ENCODE assay signal across 1 cellular context in the genomic region with DNA sequence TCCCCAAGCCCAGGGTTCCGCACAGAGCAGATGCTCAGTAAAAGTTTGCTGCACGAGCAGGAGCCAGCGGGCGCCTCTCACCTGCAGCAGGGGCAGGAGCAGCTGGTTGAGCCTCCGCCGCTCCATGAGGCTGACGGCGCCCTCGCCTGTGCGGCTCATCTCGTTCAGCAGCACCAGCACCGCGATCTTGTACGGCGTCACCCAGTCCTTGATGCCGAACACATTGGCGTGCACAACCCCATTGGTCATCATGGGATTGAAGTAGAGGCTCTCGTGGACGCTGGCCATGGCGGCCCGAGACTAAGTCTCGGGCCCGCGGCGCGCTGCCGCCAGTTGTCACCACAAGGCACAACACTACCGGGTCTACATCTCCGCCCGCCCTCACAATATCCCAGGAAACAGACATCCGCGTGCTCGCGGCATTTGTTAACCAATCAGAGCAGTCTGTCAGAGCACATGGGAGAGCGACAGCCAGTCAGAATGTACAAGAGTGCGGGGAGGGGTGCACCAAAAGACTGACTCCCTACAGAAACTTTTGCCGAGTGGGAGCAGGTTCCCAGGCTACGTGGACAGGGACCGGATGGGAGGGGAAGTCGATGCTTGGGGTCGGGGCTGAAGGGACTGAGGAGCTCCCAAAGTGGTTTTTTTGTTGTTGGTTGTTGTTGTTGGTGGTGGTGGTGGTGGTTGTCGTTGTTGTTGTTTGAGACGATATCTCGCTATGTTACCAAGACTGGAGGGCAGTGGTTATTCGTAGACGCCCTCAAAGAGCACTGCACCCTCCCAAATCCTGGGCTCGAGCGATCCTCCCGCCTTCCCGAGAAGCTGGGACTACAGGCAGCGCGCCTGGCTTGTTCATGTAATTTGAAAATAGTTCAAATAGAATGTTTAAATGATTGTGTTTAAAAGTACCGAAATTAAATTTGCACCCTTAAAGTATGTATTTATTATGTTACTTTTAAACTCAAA.
TF ChIP-seq lines count a peak whose summit lies in the region.

A gene with protein sequence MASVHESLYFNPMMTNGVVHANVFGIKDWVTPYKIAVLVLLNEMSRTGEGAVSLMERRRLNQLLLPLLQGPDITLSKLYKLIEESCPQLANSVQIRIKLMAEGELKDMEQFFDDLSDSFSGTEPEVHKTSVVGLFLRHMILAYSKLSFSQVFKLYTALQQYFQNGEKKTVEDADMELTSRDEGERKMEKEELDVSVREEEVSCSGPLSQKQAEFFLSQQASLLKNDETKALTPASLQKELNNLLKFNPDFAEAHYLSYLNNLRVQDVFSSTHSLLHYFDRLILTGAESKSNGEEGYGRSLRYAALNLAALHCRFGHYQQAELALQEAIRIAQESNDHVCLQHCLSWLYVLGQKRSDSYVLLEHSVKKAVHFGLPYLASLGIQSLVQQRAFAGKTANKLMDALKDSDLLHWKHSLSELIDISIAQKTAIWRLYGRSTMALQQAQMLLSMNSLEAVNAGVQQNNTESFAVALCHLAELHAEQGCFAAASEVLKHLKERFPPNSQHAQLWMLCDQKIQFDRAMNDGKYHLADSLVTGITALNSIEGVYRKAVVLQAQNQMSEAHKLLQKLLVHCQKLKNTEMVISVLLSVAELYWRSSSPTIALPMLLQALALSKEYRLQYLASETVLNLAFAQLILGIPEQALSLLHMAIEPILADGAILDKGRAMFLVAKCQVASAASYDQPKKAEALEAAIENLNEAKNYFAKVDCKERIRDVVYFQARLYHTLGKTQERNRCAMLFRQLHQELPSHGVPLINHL (minus strand): TSS at position 359 of the 966 bp plus-strand sequence. CDS start 71 bp downstream, at position 288.

TF ChIP-seq in HepG2, 621 proteins besides CTCF, POLR2A, EP300 and RAD21 (continued from another document and continues in another):
- TF ChIP-seq, protein P1, sequence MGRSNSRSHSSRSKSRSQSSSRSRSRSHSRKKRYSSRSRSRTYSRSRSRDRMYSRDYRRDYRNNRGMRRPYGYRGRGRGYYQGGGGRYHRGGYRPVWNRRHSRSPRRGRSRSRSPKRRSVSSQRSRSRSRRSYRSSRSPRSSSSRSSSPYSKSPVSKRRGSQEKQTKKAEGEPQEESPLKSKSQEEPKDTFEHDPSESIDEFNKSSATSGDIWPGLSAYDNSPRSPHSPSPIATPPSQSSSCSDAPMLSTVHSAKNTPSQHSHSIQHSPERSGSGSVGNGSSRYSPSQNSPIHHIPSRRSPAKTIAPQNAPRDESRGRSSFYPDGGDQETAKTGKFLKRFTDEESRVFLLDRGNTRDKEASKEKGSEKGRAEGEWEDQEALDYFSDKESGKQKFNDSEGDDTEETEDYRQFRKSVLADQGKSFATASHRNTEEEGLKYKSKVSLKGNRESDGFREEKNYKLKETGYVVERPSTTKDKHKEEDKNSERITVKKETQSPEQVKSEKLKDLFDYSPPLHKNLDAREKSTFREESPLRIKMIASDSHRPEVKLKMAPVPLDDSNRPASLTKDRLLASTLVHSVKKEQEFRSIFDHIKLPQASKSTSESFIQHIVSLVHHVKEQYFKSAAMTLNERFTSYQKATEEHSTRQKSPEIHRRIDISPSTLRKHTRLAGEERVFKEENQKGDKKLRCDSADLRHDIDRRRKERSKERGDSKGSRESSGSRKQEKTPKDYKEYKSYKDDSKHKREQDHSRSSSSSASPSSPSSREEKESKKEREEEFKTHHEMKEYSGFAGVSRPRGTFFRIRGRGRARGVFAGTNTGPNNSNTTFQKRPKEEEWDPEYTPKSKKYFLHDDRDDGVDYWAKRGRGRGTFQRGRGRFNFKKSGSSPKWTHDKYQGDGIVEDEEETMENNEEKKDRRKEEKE (IDR thresholded peaks at IDR 0.05): no peak
- TF ChIP-seq ZNF776 (CRISPR knock-in tag; IDR thresholded peaks at IDR 0.05): 0 out of 2 replicates have a peak, but pooled peaks have one; percentile 52
- peak; percentile 81 for TF ChIP-seq RAD51 (IDR thresholded peaks at IDR 0.05; ENCODE audit: borderline replicate concordance)
- peak in 1 of 2 experiments; percentile 93; a peak in 2 of 4 replicates for TF ChIP-seq KLF16 (CRISPR knock-in tag; IDR thresholded peaks at IDR 0.05)
- TF ChIP-seq NR1H2 (CRISPR knock-in tag; IDR thresholded peaks at IDR 0.05; ENCODE audit: borderline replicate concordance, low read depth): peak; percentile 68; the same call in 1 of the 2 replicates
- TF ChIP-seq ZNF296 (CRISPR knock-in tag; conservative IDR thresholded peaks at IDR 0.05): 0 out of 2 replicates have a peak, but pooled peaks have one; percentile 34
- TF ChIP-seq, protein P2, sequence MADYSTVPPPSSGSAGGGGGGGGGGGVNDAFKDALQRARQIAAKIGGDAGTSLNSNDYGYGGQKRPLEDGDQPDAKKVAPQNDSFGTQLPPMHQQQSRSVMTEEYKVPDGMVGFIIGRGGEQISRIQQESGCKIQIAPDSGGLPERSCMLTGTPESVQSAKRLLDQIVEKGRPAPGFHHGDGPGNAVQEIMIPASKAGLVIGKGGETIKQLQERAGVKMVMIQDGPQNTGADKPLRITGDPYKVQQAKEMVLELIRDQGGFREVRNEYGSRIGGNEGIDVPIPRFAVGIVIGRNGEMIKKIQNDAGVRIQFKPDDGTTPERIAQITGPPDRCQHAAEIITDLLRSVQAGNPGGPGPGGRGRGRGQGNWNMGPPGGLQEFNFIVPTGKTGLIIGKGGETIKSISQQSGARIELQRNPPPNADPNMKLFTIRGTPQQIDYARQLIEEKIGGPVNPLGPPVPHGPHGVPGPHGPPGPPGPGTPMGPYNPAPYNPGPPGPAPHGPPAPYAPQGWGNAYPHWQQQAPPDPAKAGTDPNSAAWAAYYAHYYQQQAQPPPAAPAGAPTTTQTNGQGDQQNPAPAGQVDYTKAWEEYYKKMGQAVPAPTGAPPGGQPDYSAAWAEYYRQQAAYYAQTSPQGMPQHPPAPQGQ (CRISPR knock-in tag; IDR thresholded peaks at IDR 0.05; ENCODE audit: borderline replicate concordance): peak; percentile 68; the same call in 1 of the 2 replicates
- TF ChIP-seq SRF (IDR thresholded peaks at IDR 0.05; ENCODE audit: low read depth, low read length): peak; percentile 66; the same call in 1 of the 2 replicates
- no peak for TF ChIP-seq ZNF678 (CRISPR knock-in tag; IDR thresholded peaks at IDR 0.05)
- no peak for TF ChIP-seq ISX (CRISPR knock-in tag; conservative IDR thresholded peaks at IDR 0.05)
- TF ChIP-seq, protein P3, sequence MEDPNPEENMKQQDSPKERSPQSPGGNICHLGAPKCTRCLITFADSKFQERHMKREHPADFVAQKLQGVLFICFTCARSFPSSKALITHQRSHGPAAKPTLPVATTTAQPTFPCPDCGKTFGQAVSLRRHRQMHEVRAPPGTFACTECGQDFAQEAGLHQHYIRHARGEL (CRISPR knock-in tag; IDR thresholded peaks at IDR 0.05): no peak
- TF ChIP-seq, protein P4, sequence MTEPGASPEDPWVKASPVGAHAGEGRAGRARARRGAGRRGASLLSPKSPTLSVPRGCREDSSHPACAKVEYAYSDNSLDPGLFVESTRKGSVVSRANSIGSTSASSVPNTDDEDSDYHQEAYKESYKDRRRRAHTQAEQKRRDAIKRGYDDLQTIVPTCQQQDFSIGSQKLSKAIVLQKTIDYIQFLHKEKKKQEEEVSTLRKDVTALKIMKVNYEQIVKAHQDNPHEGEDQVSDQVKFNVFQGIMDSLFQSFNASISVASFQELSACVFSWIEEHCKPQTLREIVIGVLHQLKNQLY (CRISPR knock-in tag; IDR thresholded peaks at IDR 0.05): peak; percentile 47; the same call in 1 of the 2 replicates
- peak; percentile 55 for TF ChIP-seq ZNF891 (CRISPR knock-in tag; IDR thresholded peaks at IDR 0.05)
- TF ChIP-seq, protein P5, sequence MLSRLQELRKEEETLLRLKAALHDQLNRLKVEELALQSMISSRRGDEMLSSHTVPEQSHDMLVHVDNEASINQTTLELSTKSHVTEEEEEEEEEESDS (CRISPR knock-in tag; IDR thresholded peaks at IDR 0.05; ENCODE audit: borderline replicate concordance): no peak
- TF ChIP-seq ZNF10 (CRISPR knock-in tag; IDR thresholded peaks at IDR 0.05; ENCODE audit: borderline replicate concordance, low read depth): no peak
- TF ChIP-seq PCBP2 (optimal IDR thresholded peaks at IDR 0.05; ENCODE audit: low read depth, low read length, poor library complexity, severe bottlenecking): no peak
- TF ChIP-seq ZNF557 (CRISPR knock-in tag; IDR thresholded peaks at IDR 0.05): peak; percentile 89; the same call in 1 of the 2 replicates
- TF ChIP-seq NCOA2 (CRISPR knock-in tag; IDR thresholded peaks at IDR 0.05): peak; percentile 57
- TF ChIP-seq MTF1 (CRISPR knock-in tag; IDR thresholded peaks at IDR 0.05): no peak
- TF ChIP-seq RFXANK (CRISPR knock-in tag; IDR thresholded peaks at IDR 0.05): no peak
- TF ChIP-seq MAFG (CRISPR knock-in tag; IDR thresholded peaks at IDR 0.05): no peak
- TF ChIP-seq, protein P6, sequence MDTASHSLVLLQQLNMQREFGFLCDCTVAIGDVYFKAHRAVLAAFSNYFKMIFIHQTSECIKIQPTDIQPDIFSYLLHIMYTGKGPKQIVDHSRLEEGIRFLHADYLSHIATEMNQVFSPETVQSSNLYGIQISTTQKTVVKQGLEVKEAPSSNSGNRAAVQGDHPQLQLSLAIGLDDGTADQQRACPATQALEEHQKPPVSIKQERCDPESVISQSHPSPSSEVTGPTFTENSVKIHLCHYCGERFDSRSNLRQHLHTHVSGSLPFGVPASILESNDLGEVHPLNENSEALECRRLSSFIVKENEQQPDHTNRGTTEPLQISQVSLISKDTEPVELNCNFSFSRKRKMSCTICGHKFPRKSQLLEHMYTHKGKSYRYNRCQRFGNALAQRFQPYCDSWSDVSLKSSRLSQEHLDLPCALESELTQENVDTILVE (CRISPR knock-in tag; IDR thresholded peaks at IDR 0.05): peak; percentile 92
- peak; percentile 91; the same call in 1 of the 2 replicates for TF ChIP-seq ZNF713 (CRISPR knock-in tag; IDR thresholded peaks at IDR 0.05)
- TF ChIP-seq, protein P7, sequence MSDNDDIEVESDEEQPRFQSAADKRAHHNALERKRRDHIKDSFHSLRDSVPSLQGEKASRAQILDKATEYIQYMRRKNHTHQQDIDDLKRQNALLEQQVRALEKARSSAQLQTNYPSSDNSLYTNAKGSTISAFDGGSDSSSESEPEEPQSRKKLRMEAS (IDR thresholded peaks at IDR 0.05): no peak; the same call in none of the 2 replicates
- TF ChIP-seq HHEX (CRISPR knock-in tag; IDR thresholded peaks at IDR 0.05): no peak
- TF ChIP-seq, protein P8, sequence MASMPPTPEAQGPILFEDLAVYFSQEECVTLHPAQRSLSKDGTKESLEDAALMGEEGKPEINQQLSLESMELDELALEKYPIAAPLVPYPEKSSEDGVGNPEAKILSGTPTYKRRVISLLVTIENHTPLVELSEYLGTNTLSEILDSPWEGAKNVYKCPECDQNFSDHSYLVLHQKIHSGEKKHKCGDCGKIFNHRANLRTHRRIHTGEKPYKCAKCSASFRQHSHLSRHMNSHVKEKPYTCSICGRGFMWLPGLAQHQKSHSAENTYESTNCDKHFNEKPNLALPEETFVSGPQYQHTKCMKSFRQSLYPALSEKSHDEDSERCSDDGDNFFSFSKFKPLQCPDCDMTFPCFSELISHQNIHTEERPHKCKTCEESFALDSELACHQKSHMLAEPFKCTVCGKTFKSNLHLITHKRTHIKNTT (CRISPR knock-in tag; IDR thresholded peaks at IDR 0.05): no peak
- peak; percentile 75 for TF ChIP-seq GATAD2A (CRISPR knock-in tag; IDR thresholded peaks at IDR 0.05)
- TF ChIP-seq SOX5 (CRISPR knock-in tag; IDR thresholded peaks at IDR 0.05; ENCODE audit: borderline replicate concordance): peak; percentile 15; the same call in 1 of the 2 replicates
- TF ChIP-seq, protein P9, sequence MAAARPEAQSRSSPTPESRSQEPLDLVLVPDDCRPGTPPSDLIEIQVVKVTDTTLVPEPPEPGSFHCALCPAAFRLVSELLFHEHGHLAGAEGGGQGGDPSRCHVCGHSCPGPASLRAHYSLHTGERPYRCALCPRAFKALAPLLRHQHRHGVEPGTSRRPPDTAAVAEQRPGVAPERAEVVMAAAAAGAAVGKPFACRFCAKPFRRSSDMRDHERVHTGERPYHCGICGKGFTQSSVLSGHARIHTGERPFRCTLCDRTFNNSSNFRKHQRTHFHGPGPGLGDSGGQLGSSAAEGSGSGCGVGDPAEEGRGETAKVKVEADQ (CRISPR knock-in tag; IDR thresholded peaks at IDR 0.05; ENCODE audit: borderline replicate concordance): 0 out of 2 replicates have a peak, but pooled peaks have one; percentile 65
- peak; percentile 81 for TF ChIP-seq CBX1 (IDR thresholded peaks at IDR 0.05; ENCODE audit: low read depth)
- 0 out of 2 replicates have a peak, but pooled peaks have one; percentile 29 for TF ChIP-seq ZNF337 (CRISPR knock-in tag; IDR thresholded peaks at IDR 0.05; ENCODE audit: borderline replicate concordance, low read depth)
- TF ChIP-seq TCF12 (IDR thresholded peaks at IDR 0.05): no peak
- TF ChIP-seq TCF12 (CRISPR knock-in tag; IDR thresholded peaks at IDR 0.05): no peak
- no peak for TF ChIP-seq ZNF75D (CRISPR knock-in tag; IDR thresholded peaks at IDR 0.05; ENCODE audit: borderline replicate concordance)
- TF ChIP-seq, protein P10, sequence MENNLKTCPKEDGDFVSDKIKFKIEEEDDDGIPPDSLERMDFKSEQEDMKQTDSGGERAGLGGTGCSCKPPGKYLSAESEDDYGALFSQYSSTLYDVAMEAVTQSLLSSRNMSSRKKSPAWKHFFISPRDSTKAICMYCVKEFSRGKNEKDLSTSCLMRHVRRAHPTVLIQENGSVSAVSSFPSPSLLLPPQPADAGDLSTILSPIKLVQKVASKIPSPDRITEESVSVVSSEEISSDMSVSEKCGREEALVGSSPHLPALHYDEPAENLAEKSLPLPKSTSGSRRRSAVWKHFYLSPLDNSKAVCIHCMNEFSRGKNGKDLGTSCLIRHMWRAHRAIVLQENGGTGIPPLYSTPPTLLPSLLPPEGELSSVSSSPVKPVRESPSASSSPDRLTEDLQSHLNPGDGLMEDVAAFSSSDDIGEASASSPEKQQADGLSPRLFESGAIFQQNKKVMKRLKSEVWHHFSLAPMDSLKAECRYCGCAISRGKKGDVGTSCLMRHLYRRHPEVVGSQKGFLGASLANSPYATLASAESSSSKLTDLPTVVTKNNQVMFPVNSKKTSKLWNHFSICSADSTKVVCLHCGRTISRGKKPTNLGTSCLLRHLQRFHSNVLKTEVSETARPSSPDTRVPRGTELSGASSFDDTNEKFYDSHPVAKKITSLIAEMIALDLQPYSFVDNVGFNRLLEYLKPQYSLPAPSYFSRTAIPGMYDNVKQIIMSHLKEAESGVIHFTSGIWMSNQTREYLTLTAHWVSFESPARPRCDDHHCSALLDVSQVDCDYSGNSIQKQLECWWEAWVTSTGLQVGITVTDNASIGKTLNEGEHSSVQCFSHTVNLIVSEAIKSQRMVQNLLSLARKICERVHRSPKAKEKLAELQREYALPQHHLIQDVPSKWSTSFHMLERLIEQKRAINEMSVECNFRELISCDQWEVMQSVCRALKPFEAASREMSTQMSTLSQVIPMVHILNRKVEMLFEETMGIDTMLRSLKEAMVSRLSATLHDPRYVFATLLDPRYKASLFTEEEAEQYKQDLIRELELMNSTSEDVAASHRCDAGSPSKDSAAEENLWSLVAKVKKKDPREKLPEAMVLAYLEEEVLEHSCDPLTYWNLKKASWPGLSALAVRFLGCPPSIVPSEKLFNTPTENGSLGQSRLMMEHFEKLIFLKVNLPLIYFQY (CRISPR knock-in tag; IDR thresholded peaks at IDR 0.05; ENCODE audit: borderline replicate concordance): no peak; the same call in 1 of the 2 replicates
- TF ChIP-seq TCF7 (IDR thresholded peaks at IDR 0.05; ENCODE audit: low read depth): no peak
- TF ChIP-seq MBD4 (IDR thresholded peaks at IDR 0.05; ENCODE audit: borderline replicate concordance, low read length): no peak
- TF ChIP-seq ZNF616 (CRISPR knock-in tag; IDR thresholded peaks at IDR 0.05; ENCODE audit: low read depth): no peak; the same call in 1 of the 2 replicates
- TF ChIP-seq ASH2L (IDR thresholded peaks at IDR 0.05; ENCODE audit: insufficient read length, low read depth, low read length): peak; percentile 98
- TF ChIP-seq ZNF235 (CRISPR knock-in tag; IDR thresholded peaks at IDR 0.05; ENCODE audit: borderline replicate concordance): 0 out of 2 replicates have a peak, but pooled peaks have one; percentile 55
- peak; percentile 20; the same call in 1 of the 2 replicates for TF ChIP-seq ZMYM2 (CRISPR knock-in tag; IDR thresholded peaks at IDR 0.05)
- TF ChIP-seq FOSL2 (CRISPR knock-in tag; IDR thresholded peaks at IDR 0.05): peak; percentile 36
- no peak for TF ChIP-seq ATF7-NPFF (CRISPR knock-in tag; IDR thresholded peaks at IDR 0.05; ENCODE audit: low read depth)
- peak; percentile 97 for TF ChIP-seq KMT2A (CRISPR knock-in tag; IDR thresholded peaks at IDR 0.05)
